In genomic region chr15:58732620-58733363, GRCh38 we compare ENCODE assay signal across 15 cellular contexts. TPM values are rescaled to one million over a fixed set of nuclear protein-coding genes. Genes with fewer than 3 reads are reported as not detected.
DNase-seq lines count a peak whose midpoint lies in the region; TF ChIP-seq lines count a peak whose summit lies in the region.
"Had no signal": no experiment of that assay in that cellular context is flagged by ENCODE, and none has a peak within 500 bp of the region (broad histone marks: within the 10 kb centered on the region; RNA-seq: fewer than 3 reads in every experiment).

No MANE protein-coding gene starts in this region.

- H3K4me3 ChIP-seq in Caco-2 (ENCODE audit: low read depth, low read length) (no peak overlapping the region), esophagus squamous epithelium (no peak overlapping the region)
- H3K4me3 ChIP-seq: PC-9, testis had no signal

- BruUV-seq in Caco-2 (replicated peaks; lab: Mats Ljungman, UMichigan) = no TSS peak

- TF ChIP-seq CTCF in Caco-2 (IDR thresholded peaks at IDR 0.05; ENCODE audit: insufficient read depth in 1 of 2, low read depth in 1 of 2, low read length in 1 of 2, severe bottlenecking in 1 of 2, unreplicated experiment in 1 of 2) (no peak), esophagus squamous epithelium (IDR thresholded peaks at IDR 0.05) (no peak), osteocyte (IDR thresholded peaks at IDR 0.05) (no peak)

- intact Hi-C loops in Caco-2 (cut with micrococcal nuclease; ENCODE audit: unreplicated experiment) = no loop called here
- intact Hi-C loops in esophagus squamous epithelium (cut with DNase I) = no loop called here

- H3K36me3 ChIP-seq in Caco-2 (ENCODE audit: control insufficient read depth, insufficient read depth, low read length) (no peaks in the 10 kb centered on the region), esophagus squamous epithelium (peaks cover 0 to 6% (median 0%) of the 10 kb centered on the region in 3 donors)

- CTCF ChIA-PET in Caco-2 (lab: Charles Lee) = no interaction called here

- no peaks in the 10 kb centered on the region for H3K9me3 Mint-ChIP-seq in Caco-2 (ENCODE audit: unreplicated experiment)
- H3K9me3 Mint-ChIP-seq in osteocyte (ENCODE audit: unreplicated experiment) = no peaks in the 10 kb centered on the region

- TF ChIP-seq POLR2A in esophagus squamous epithelium (IDR thresholded peaks at IDR 0.05) = no peak

- H3K27ac Mint-ChIP-seq in Caco-2 (ENCODE audit: unreplicated experiment) (peak overlapping the region; percentile 55), osteocyte (ENCODE audit: unreplicated experiment) (peak overlapping the region; percentile 18)
- H3K27ac Mint-ChIP-seq: activated CD8-positive, alpha-beta memory T cell treated with anti-CD3 and anti-CD28 coated beads, Interleukin-2, amount 10 ng/mL, durations not matched to agents 7 days and 5 days had no signal

- H3K4me1 ChIP-seq in Caco-2 (peaks cover 11% of the 10 kb centered on the region), esophagus squamous epithelium (peaks cover 6 to 80% (median 28%) of the 10 kb centered on the region in 3 donors)
- H3K4me1 ChIP-seq: testis had no signal

- H3K27me3 ChIP-seq in Caco-2 (replicated peaks; ENCODE audit: control insufficient read depth, insufficient read depth, low read length) = no peaks in the 10 kb centered on the region
- H3K27me3 ChIP-seq in esophagus squamous epithelium = no peaks in the 10 kb centered on the region
- H3K27me3 ChIP-seq: BE2C, testis had no signal

- H3K36me3 Mint-ChIP-seq in Caco-2 (ENCODE audit: insufficient read depth, unreplicated experiment) = peaks cover 5% of the 10 kb centered on the region
- H3K36me3 Mint-ChIP-seq in osteocyte (ENCODE audit: unreplicated experiment) = peaks cover 3% of the 10 kb centered on the region

- no peak overlapping the region for H3K4me3 Mint-ChIP-seq in Caco-2 (ENCODE audit: unreplicated experiment)
- H3K4me3 Mint-ChIP-seq in osteocyte (ENCODE audit: unreplicated experiment) = no peak overlapping the region
- H3K4me3 Mint-ChIP-seq: activated CD8-positive, alpha-beta memory T cell treated with anti-CD3 and anti-CD28 coated beads, Interleukin-2, amount 10 ng/mL, durations not matched to agents 7 days and 5 days had no signal

- H3K9me3 ChIP-seq in Caco-2 (no peaks in the 10 kb centered on the region), esophagus squamous epithelium (no peaks in the 10 kb centered on the region)
- H3K9me3 ChIP-seq: BE2C, testis had no signal

- DNase-seq in Caco-2 = no peak
- DNase-seq in OCI-M1 (lab: John Stamatoyannopoulos, UW) = peak; percentile 49
- DNase-seq in esophagus squamous epithelium (lab: John Stamatoyannopoulos, UW) = no peak
- no peak for DNase-seq in osteocyte (ENCODE audit: extremely low spot score, unreplicated experiment)
- no peak for DNase-seq in SKM-1 (lab: John Stamatoyannopoulos, UW; ENCODE audit: unreplicated experiment)
- DNase-seq in T-helper 9 cell = no peak
- no peak for DNase-seq in H4 (ENCODE audit: low spot score)
- DNase-seq: activated CD8-positive, alpha-beta memory T cell treated with anti-CD3 and anti-CD28 coated beads, Interleukin-2, amount 10 ng/mL, durations not matched to agents 7 days and 5 days; BE2C; DND-41; effector memory CD4-positive, alpha-beta T cell; left colon; NCI-H510A treated with DMSO at 0.1 percent for 48 hours; testis had no signal

- peak overlapping the region in 3 of 4 donors; percentile 24 to 64 (median 63) for H3K27ac ChIP-seq in esophagus squamous epithelium
- H3K27ac ChIP-seq: testis had no signal

- H3K27me3 Mint-ChIP-seq in Caco-2 (ENCODE audit: insufficient read depth, unreplicated experiment) (no peaks in the 10 kb centered on the region), osteocyte (ENCODE audit: unreplicated experiment) (no peaks in the 10 kb centered on the region)
- H3K27me3 Mint-ChIP-seq: activated CD8-positive, alpha-beta memory T cell treated with anti-CD3 and anti-CD28 coated beads, Interleukin-2, amount 10 ng/mL, durations not matched to agents 7 days and 5 days had no signal

- WGBS in esophagus squamous epithelium, 2 donors = 94 to 95% methylated on average over 4 of the region's 4 CpGs

- POLR2A ChIA-PET in Caco-2 (lab: Charles Lee) = interaction anchor here (1.2 kb wide), 1 partner anchor 10 kb away, joined by 6 read pairs; no protein-coding TSS in a partner anchor

- H3K4me1 Mint-ChIP-seq in Caco-2 (ENCODE audit: low read depth, unreplicated experiment) = peaks cover 13% of the 10 kb centered on the region
- peaks cover 35% of the 10 kb centered on the region for H3K4me1 Mint-ChIP-seq in osteocyte (ENCODE audit: unreplicated experiment)

RNA-seq across cellular contexts. Expression of gene ADAM10, which starts 16.7 kb away (rescaled TPM):
- total RNA-seq in Caco-2 (2022) (168 and 170 TPM in 2 replicates), esophagus squamous epithelium (10 to 100 TPM; 34.3 to 61.3 (median 52.8) TPM), osteocyte (169 and 175 TPM in 2 replicates)
- total RNA-seq in H4 (2014; rRNA removed; shearing (Covaris generic)) = 37.4 and 58.3 TPM in 2 replicates

RNA-seq across cellular contexts. Expression of gene MINDY2, which starts 38.3 kb away (rescaled TPM):
- total RNA-seq in Caco-2 (2022) (24.0 and 25.5 TPM in 2 replicates), esophagus squamous epithelium (10 to 100 TPM in 3 of 4 donors, 1 to 10 TPM in 1; 9.1 to 17.0 (median 13.9) TPM), osteocyte (15.1 and 18.6 TPM in 2 replicates)
- 2.5 and 3.4 TPM in 2 replicates for total RNA-seq in H4 (2014; rRNA removed; shearing (Covaris generic))
